In genomic region chr1:26839339-26839722, GRCh38 we compare ENCODE assay signal across 7 cellular contexts. TPM values are rescaled to one million over a fixed set of nuclear protein-coding genes. Genes with fewer than 3 reads are reported as not detected.
DNase-seq lines count a peak whose midpoint lies in the region; ATAC-seq lines count a peak whose summit lies in the region.
"Had no signal": no experiment of that assay in that cellular context is flagged by ENCODE, and none has a peak within 500 bp of the region (broad histone marks: within the 10 kb centered on the region; RNA-seq: fewer than 3 reads in every experiment).

No MANE protein-coding gene starts in this region.

- peak overlapping the region; percentile 82 for H3K27ac Mint-ChIP-seq in stimulated activated naive CD8-positive, alpha-beta T cell treated with anti-CD3 and anti-CD28 coated beads, Interleukin-15, Interleukin-2, amounts not matched to agents 100 ng/mL and 50 ng/mL, for 24 hours
- peak overlapping the region; percentile 67 for H3K27ac Mint-ChIP-seq in activated T-helper 1 cell treated with anti-CD3 and anti-CD28 coated beads, Interleukin-12 subunit alpha, Interleukin-12 subunit beta, Interleukin-2, Interleukin-4 antibody, amounts not matched to agents 30 ng/mL and 10 ng/mL and 1 ng/mL, durations not matched to agents 14 hours and 24 hours and 36 hours

- DNase-seq in stimulated activated naive CD8-positive, alpha-beta T cell treated with anti-CD3 and anti-CD28 coated beads, Interleukin-15, Interleukin-2, amounts not matched to agents 100 U/mL and 50 U/mL, for 24 hours: no peak
- DNase-seq in activated T-helper 1 cell treated with anti-CD3 and anti-CD28 coated beads, Interleukin-12 subunit alpha, Interleukin-12 subunit beta, Interleukin-2, Interleukin-4 antibody, amounts not matched to agents 30 ng/mL and 10 ng/mL and 1 ng/mL, durations not matched to agents 14 hours and 24 hours and 36 hours (ENCODE audit: low spot score): no peak
- DNase-seq in NCI-H2029 treated with DMSO at 0.1 percent for 48 hours (lab: John Stamatoyannopoulos, UW) (no peak), anterior cingulate cortex (lab: John Stamatoyannopoulos, UW) (no peak), dermis blood vessel endothelial cell (no peak)
- DNase-seq: NCI-H146 had no signal

- peaks cover 54% of the 10 kb centered on the region for H3K36me3 Mint-ChIP-seq in stimulated activated naive CD8-positive, alpha-beta T cell treated with anti-CD3 and anti-CD28 coated beads, Interleukin-15, Interleukin-2, amounts not matched to agents 100 ng/mL and 50 ng/mL, for 24 hours (ENCODE audit: low read depth)
- H3K36me3 Mint-ChIP-seq in activated T-helper 1 cell treated with anti-CD3 and anti-CD28 coated beads, Interleukin-12 subunit alpha, Interleukin-12 subunit beta, Interleukin-2, Interleukin-4 antibody, amounts not matched to agents 30 ng/mL and 10 ng/mL and 1 ng/mL, durations not matched to agents 14 hours and 24 hours and 36 hours (ENCODE audit: low read depth): peaks cover 39% of the 10 kb centered on the region

- ATAC-seq in stimulated activated naive CD8-positive, alpha-beta T cell treated with anti-CD3 and anti-CD28 coated beads, Interleukin-15, Interleukin-2, amounts not matched to agents 100 U/mL and 50 U/mL, for 24 hours: no peak

- H3K4me3 Mint-ChIP-seq in stimulated activated naive CD8-positive, alpha-beta T cell treated with anti-CD3 and anti-CD28 coated beads, Interleukin-15, Interleukin-2, amounts not matched to agents 100 ng/mL and 50 ng/mL, for 24 hours: peak overlapping the region; percentile 20
- peak overlapping the region; percentile 12 for H3K4me3 Mint-ChIP-seq in activated T-helper 1 cell treated with anti-CD3 and anti-CD28 coated beads, Interleukin-12 subunit alpha, Interleukin-12 subunit beta, Interleukin-2, Interleukin-4 antibody, amounts not matched to agents 30 ng/mL and 10 ng/mL and 1 ng/mL, durations not matched to agents 14 hours and 24 hours and 36 hours

- no peaks in the 10 kb centered on the region for H3K27me3 Mint-ChIP-seq in stimulated activated naive CD8-positive, alpha-beta T cell treated with anti-CD3 and anti-CD28 coated beads, Interleukin-15, Interleukin-2, amounts not matched to agents 100 ng/mL and 50 ng/mL, for 24 hours
- H3K27me3 Mint-ChIP-seq in activated T-helper 1 cell treated with anti-CD3 and anti-CD28 coated beads, Interleukin-12 subunit alpha, Interleukin-12 subunit beta, Interleukin-2, Interleukin-4 antibody, amounts not matched to agents 30 ng/mL and 10 ng/mL and 1 ng/mL, durations not matched to agents 14 hours and 24 hours and 36 hours (ENCODE audit: insufficient read depth): no peaks in the 10 kb centered on the region

- no peaks in the 10 kb centered on the region for H3K9me3 Mint-ChIP-seq in stimulated activated naive CD8-positive, alpha-beta T cell treated with anti-CD3 and anti-CD28 coated beads, Interleukin-15, Interleukin-2, amounts not matched to agents 100 ng/mL and 50 ng/mL, for 24 hours
- H3K9me3 Mint-ChIP-seq in activated T-helper 1 cell treated with anti-CD3 and anti-CD28 coated beads, Interleukin-12 subunit alpha, Interleukin-12 subunit beta, Interleukin-2, Interleukin-4 antibody, amounts not matched to agents 30 ng/mL and 10 ng/mL and 1 ng/mL, durations not matched to agents 14 hours and 24 hours and 36 hours: no peaks in the 10 kb centered on the region

- intact Hi-C loops in activated T-helper 1 cell treated with anti-CD3 and anti-CD28 coated beads, Interleukin-12 subunit alpha, Interleukin-12 subunit beta, Interleukin-2, Interleukin-4 antibody, amounts not matched to agents 30 ng/mL and 10 ng/mL and 1 ng/mL, durations not matched to agents 14 hours and 24 hours and 36 hours (cut with micrococcal nuclease): no loop called here

- peaks cover 23% of the 10 kb centered on the region for H3K4me1 Mint-ChIP-seq in stimulated activated naive CD8-positive, alpha-beta T cell treated with anti-CD3 and anti-CD28 coated beads, Interleukin-15, Interleukin-2, amounts not matched to agents 100 ng/mL and 50 ng/mL, for 24 hours (ENCODE audit: low read depth)
- H3K4me1 Mint-ChIP-seq in activated T-helper 1 cell treated with anti-CD3 and anti-CD28 coated beads, Interleukin-12 subunit alpha, Interleukin-12 subunit beta, Interleukin-2, Interleukin-4 antibody, amounts not matched to agents 30 ng/mL and 10 ng/mL and 1 ng/mL, durations not matched to agents 14 hours and 24 hours and 36 hours (ENCODE audit: low read depth): peaks cover 18% of the 10 kb centered on the region

RNA-seq across cellular contexts. Expression of gene ZDHHC18, which starts 12.8 kb away (rescaled TPM):
- 87.3 and 94.4 TPM in 2 replicates for total RNA-seq in activated T-helper 1 cell treated with anti-CD3 and anti-CD28 coated beads, Interleukin-12 subunit alpha, Interleukin-12 subunit beta, Interleukin-2, Interleukin-4 antibody, amounts not matched to agents 30 ng/mL and 10 ng/mL and 1 ng/mL, durations not matched to agents 14 hours and 24 hours and 36 hours
- 6.8 and 9.2 TPM in 2 replicates for total RNA-seq in dermis blood vessel endothelial cell

RNA-seq across cellular contexts. Expression of gene SFN, which starts 23.6 kb away (rescaled TPM):
- total RNA-seq in activated T-helper 1 cell treated with anti-CD3 and anti-CD28 coated beads, Interleukin-12 subunit alpha, Interleukin-12 subunit beta, Interleukin-2, Interleukin-4 antibody, amounts not matched to agents 30 ng/mL and 10 ng/mL and 1 ng/mL, durations not matched to agents 14 hours and 24 hours and 36 hours: 0.47 and 0.78 TPM in 2 replicates
- 0.51 and 0.70 TPM in 2 replicates for total RNA-seq in dermis blood vessel endothelial cell

RNA-seq across cellular contexts. Expression of gene GPN2, which starts 50.8 kb away (rescaled TPM):
- 46.4 and 51.9 TPM in 2 replicates for total RNA-seq in activated T-helper 1 cell treated with anti-CD3 and anti-CD28 coated beads, Interleukin-12 subunit alpha, Interleukin-12 subunit beta, Interleukin-2, Interleukin-4 antibody, amounts not matched to agents 30 ng/mL and 10 ng/mL and 1 ng/mL, durations not matched to agents 14 hours and 24 hours and 36 hours
- 9.4 and 10.7 TPM in 2 replicates for total RNA-seq in dermis blood vessel endothelial cell

RNA-seq across cellular contexts. Expression of gene PIGV, which starts 51.6 kb away (rescaled TPM):
- total RNA-seq in activated T-helper 1 cell treated with anti-CD3 and anti-CD28 coated beads, Interleukin-12 subunit alpha, Interleukin-12 subunit beta, Interleukin-2, Interleukin-4 antibody, amounts not matched to agents 30 ng/mL and 10 ng/mL and 1 ng/mL, durations not matched to agents 14 hours and 24 hours and 36 hours: 18.5 and 22.6 TPM in 2 replicates
- 9.4 and 10.1 TPM in 2 replicates for total RNA-seq in dermis blood vessel endothelial cell
